8 cellular contexts compared by ENCODE assay signal in the genomic region with DNA sequence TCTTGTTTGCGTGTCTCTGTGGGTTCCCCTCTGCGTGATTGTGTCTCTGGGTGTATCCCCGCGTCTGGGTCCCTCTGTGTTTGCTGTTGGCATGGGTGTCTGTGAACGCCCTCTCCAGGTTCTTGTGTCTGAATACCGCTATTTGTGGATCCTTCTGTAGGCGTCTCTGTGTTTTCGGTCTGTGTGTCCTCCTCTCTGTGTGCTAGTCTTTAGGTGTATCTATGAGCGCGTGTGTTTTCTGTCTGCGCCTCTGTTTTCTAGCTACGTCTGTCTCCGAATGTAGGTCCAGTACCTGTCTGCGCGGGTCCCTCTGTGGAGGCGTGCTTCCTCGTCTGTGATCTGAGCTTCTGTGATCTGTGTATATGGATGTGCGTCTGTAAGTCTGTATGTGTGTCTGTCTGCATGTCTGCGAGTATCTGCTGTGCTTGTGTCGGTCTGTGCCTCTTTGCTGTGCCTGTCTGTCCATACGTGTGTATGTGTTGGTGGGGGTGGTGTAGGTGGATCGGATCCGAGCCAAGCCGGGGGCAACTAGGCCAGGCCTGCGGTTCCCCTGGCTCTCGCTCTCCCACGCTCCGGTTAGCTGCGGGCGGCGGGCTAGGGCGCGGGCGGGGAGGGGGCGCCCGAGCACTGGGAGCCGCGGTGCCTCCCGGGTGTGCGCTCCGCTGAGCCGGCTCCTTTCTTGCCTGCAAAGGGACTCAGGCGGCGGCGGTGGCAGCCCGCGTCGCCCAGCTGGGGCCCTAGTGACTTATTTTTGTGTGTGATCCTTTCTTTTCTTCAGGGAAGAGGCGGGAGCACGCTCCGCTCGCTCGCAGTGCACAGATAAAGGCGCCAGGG.
DNase-seq lines count a peak whose midpoint lies in the region; ATAC-seq, FAIRE-seq and TF ChIP-seq lines count a peak whose summit lies in the region.

No MANE protein-coding gene starts in this region.

- TF ChIP-seq EP300 in gastroesophageal sphincter (IDR thresholded peaks at IDR 0.05): no peak

- H3K4me2 ChIP-seq in GM23338 (peak overlapping the region; percentile 88), PC-3 (ENCODE audit: low read length) (peak overlapping the region; percentile 77)

- peaks cover 51% of the 10 kb centered on the region for H3K27me3 Mint-ChIP-seq in GM23338 (ENCODE audit: insufficient read depth, low read depth, poor library complexity)

- no peak overlapping the region for H3K27ac Mint-ChIP-seq in GM23338

- ATAC-seq in GM23338: peak; percentile 51
- ATAC-seq in PC-3: peak; percentile 57
- peak; percentile 46 for ATAC-seq in gastroesophageal sphincter
- no peak for ATAC-seq in GM21786 (IDR thresholded peaks at IDR 0.05; ENCODE audit: unreplicated experiment)

- no peaks in the 10 kb centered on the region; the same call in 2 of the 3 replicates for H3K36me3 Mint-ChIP-seq in GM23338 (ENCODE audit: low read depth)

- H3K9me3 Mint-ChIP-seq in GM23338: no peaks in the 10 kb centered on the region; the same call in 2 of the 3 replicates

- no peaks in the 10 kb centered on the region for H3K9me3 ChIP-seq in PC-3 (ENCODE audit: low read length)
- no peaks in the 10 kb centered on the region for H3K9me3 ChIP-seq in gastroesophageal sphincter

- peak overlapping the region; percentile 68 for H3K4me3 ChIP-seq in GM23338
- peak overlapping the region; percentile 41 for H3K4me3 ChIP-seq in PC-3 (ENCODE audit: low read length)
- H3K4me3 ChIP-seq in gastroesophageal sphincter: peak overlapping the region in 1 of 2 donors; percentile 52

- no TSS peak for BruUV-seq in PC-3 (replicated peaks; lab: Mats Ljungman, UMichigan)

- DNase-seq in EH (ENCODE audit: low read depth): peak; percentile 15
- peak; percentile 58 for DNase-seq in GM23338 (ENCODE audit: low spot score)
- DNase-seq in PC-3: no peak
- peak; percentile 43 for DNase-seq in pons (ENCODE audit: low spot score)
- DNase-seq in GM19239 (ENCODE audit: insufficient read length, low spot score): no peak
- no peak for DNase-seq in activated naive CD4-positive, alpha-beta T cell treated with Interleukin-2 at 50 U/mL for 16 hours

- no peaks in the 10 kb centered on the region for H3K9me2 ChIP-seq in GM23338 (ENCODE audit: insufficient read depth)
- no peaks in the 10 kb centered on the region for H3K9me2 ChIP-seq in PC-3 (replicated peaks; ENCODE audit: low read length)

- no peak overlapping the region for H3K9ac ChIP-seq in PC-3 (ENCODE audit: low read length)

- H2AFZ ChIP-seq in GM23338 (peak overlapping the region; percentile 85), PC-3 (ENCODE audit: low read length) (peak overlapping the region; percentile 3; the same call in 1 of the 2 replicates)

- H3K4me1 ChIP-seq in GM23338 (ENCODE audit: insufficient read depth) (peaks cover 14% of the 10 kb centered on the region), PC-3 (ENCODE audit: insufficient read depth, low read length) (peaks cover 3% of the 10 kb centered on the region; the same call in 1 of the 2 replicates), gastroesophageal sphincter (peaks cover 0 to 26% (median 11%) of the 10 kb centered on the region in 3 donors)

- intact Hi-C loops in PC-3 (cut with micrococcal nuclease): no loop called here

- H3K27ac ChIP-seq in GM23338 (ENCODE audit: low read depth) (no peak overlapping the region), PC-3 (ENCODE audit: low read length) (no peak overlapping the region), gastroesophageal sphincter (no peak overlapping the region)

- peaks cover 4% of the 10 kb centered on the region; the same call in 1 of the 2 replicates for H3F3A ChIP-seq in GM23338 (replicated peaks; ENCODE audit: low read depth)
- H3F3A ChIP-seq in PC-3 (ENCODE audit: low read length, unreplicated experiment): no peaks in the 10 kb centered on the region

- WGBS in gastroesophageal sphincter (ENCODE audit: low coverage in 1 of 2), 2 donors: 8 to 10% methylated on average over 12 to 18 of the region's 54 CpGs

- H3K27me3 ChIP-seq in GM23338 (ENCODE audit: insufficient read depth): peaks cover 64% of the 10 kb centered on the region
- H3K27me3 ChIP-seq in PC-3 (ENCODE audit: low read length): peaks cover 90% of the 10 kb centered on the region
- peaks cover 96% of the 10 kb centered on the region for H3K27me3 ChIP-seq in gastroesophageal sphincter

- H3K4me1 Mint-ChIP-seq in GM23338: peaks cover 5% of the 10 kb centered on the region

- no peak for FAIRE-seq in GM19239 (lab: Jason Lieb, UNC)

- no peaks in the 10 kb centered on the region for H3K79me2 ChIP-seq in GM23338 (replicated peaks; ENCODE audit: insufficient read depth)
- no peaks in the 10 kb centered on the region for H3K79me2 ChIP-seq in PC-3 (ENCODE audit: low read length)

- H3K4me3 Mint-ChIP-seq in GM23338: peak overlapping the region; percentile 64

- CTCF ChIA-PET in PC-3 (lab: Charles Lee): interaction anchor here (0.6 kb wide), 1 partner anchor 789 kb away, joined by 3 read pairs; no protein-coding TSS in a partner anchor

- TF ChIP-seq POLR2A in gastroesophageal sphincter (IDR thresholded peaks at IDR 0.05): no peak

- POLR2A ChIA-PET in PC-3 (lab: Charles Lee; ENCODE audit: unreplicated experiment): interaction anchor here (0.6 kb wide), 1 partner anchor 578 kb away, joined by 3 read pairs; no protein-coding TSS in a partner anchor

- H4K20me1 ChIP-seq in GM23338 (replicated peaks; ENCODE audit: insufficient read depth) (0 out of 2 replicates have a peak, but pooled peaks cover 3% of the 10 kb centered on the region), PC-3 (ENCODE audit: low read length) (no peaks in the 10 kb centered on the region)

- H3K36me3 ChIP-seq in GM23338 (ENCODE audit: insufficient read depth): no peaks in the 10 kb centered on the region
- H3K36me3 ChIP-seq in PC-3 (ENCODE audit: low read depth, low read length): no peaks in the 10 kb centered on the region
- H3K36me3 ChIP-seq in gastroesophageal sphincter: no peaks in the 10 kb centered on the region

- peak in 1 of 2 experiments; percentile 31; a peak in 2 of 4 replicates for TF ChIP-seq CTCF in GM23338 (conservative IDR thresholded peaks at IDR 0.05; ENCODE audit: low read depth in 2 of 2)
- TF ChIP-seq CTCF in PC-3 (conservative IDR thresholded peaks at IDR 0.05; ENCODE audit: low read depth, low read length): peak; percentile 26; the same call in 1 of the 2 replicates
- TF ChIP-seq CTCF in gastroesophageal sphincter (IDR thresholded peaks at IDR 0.05): no peak

TF ChIP-seq in GM23338, 12 proteins besides CTCF, POLR2A, EP300 and RAD21:
- peak; percentile 64 for TF ChIP-seq EZH2 (IDR thresholded peaks at IDR 0.05; ENCODE audit: low read depth, unreplicated experiment)
- TF ChIP-seq, protein P1, sequence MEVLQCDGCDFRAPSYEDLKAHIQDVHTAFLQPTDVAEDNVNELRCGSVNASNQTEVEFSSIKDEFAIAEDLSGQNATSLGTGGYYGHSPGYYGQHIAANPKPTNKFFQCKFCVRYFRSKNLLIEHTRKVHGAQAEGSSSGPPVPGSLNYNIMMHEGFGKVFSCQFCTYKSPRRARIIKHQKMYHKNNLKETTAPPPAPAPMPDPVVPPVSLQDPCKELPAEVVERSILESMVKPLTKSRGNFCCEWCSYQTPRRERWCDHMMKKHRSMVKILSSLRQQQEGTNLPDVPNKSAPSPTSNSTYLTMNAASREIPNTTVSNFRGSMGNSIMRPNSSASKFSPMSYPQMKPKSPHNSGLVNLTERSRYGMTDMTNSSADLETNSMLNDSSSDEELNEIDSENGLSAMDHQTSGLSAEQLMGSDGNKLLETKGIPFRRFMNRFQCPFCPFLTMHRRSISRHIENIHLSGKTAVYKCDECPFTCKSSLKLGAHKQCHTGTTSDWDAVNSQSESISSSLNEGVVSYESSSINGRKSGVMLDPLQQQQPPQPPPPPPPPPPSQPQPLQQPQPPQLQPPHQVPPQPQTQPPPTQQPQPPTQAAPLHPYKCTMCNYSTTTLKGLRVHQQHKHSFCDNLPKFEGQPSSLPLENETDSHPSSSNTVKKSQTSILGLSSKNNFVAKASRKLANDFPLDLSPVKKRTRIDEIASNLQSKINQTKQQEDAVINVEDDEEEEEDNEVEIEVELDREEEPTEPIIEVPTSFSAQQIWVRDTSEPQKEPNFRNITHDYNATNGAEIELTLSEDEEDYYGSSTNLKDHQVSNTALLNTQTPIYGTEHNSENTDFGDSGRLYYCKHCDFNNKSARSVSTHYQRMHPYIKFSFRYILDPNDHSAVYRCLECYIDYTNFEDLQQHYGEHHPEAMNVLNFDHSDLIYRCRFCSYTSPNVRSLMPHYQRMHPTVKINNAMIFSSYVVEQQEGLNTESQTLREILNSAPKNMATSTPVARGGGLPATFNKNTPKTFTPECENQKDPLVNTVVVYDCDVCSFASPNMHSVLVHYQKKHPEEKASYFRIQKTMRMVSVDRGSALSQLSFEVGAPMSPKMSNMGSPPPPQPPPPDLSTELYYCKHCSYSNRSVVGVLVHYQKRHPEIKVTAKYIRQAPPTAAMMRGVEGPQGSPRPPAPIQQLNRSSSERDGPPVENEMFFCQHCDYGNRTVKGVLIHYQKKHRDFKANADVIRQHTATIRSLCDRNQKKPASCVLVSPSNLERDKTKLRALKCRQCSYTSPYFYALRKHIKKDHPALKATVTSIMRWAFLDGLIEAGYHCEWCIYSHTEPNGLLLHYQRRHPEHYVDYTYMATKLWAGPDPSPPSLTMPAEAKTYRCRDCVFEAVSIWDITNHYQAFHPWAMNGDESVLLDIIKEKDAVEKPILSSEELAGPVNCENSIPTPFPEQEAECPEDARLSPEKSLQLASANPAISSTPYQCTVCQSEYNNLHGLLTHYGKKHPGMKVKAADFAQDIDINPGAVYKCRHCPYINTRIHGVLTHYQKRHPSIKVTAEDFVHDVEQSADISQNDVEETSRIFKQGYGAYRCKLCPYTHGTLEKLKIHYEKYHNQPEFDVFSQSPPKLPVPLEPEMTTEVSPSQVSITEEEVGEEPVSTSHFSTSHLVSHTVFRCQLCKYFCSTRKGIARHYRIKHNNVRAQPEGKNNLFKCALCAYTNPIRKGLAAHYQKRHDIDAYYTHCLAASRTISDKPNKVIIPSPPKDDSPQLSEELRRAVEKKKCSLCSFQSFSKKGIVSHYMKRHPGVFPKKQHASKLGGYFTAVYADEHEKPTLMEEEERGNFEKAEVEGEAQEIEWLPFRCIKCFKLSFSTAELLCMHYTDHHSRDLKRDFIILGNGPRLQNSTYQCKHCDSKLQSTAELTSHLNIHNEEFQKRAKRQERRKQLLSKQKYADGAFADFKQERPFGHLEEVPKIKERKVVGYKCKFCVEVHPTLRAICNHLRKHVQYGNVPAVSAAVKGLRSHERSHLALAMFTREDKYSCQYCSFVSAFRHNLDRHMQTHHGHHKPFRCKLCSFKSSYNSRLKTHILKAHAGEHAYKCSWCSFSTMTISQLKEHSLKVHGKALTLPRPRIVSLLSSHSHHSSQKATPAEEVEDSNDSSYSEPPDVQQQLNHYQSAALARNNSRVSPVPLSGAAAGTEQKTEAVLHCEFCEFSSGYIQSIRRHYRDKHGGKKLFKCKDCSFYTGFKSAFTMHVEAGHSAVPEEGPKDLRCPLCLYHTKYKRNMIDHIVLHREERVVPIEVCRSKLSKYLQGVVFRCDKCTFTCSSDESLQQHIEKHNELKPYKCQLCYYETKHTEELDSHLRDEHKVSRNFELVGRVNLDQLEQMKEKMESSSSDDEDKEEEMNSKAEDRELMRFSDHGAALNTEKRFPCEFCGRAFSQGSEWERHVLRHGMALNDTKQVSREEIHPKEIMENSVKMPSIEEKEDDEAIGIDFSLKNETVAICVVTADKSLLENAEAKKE (CRISPR knock-in tag; IDR thresholded peaks at IDR 0.05): no peak
TF ChIP-seq in GM23338: peak in this region for 1.

Comparison
In these comparisons a context has a peak if more than half of its experiments do, and no peak if none do; other contexts are left out.
1. DNase-seq: peak in EH (single experiment), GM23338 (single experiment) and pons (single experiment); none in PC-3 (single experiment), GM19239 (single experiment) and activated naive CD4-positive, alpha-beta T cell treated with Interleukin-2 at 50 U/mL for 16 hours (single experiment).